In the genomic region with DNA sequence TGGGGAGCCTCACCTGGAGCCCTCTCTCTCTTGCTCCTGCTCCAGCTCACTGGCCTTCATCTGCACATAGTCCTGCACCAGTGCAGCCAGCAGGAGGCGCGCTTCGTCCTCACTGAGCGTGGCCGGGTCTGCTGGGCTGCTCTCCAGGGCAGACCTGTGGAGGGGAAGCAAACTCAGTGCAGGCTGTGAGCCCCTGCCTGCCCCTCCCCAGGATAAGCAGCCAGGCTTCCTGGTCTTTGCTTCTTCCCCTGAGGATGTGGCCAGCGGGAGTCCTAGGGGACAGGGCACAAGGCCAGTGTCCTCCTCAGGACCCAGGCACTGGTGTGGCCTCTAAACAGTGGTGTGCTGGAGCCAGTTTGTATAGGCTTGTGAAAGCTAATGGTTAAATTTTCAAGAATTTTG, we compare ENCODE assay signal across 8 cellular contexts. TPM values are rescaled to one million over a fixed set of nuclear protein-coding genes. Genes with fewer than 3 reads are reported as not detected.
DNase-seq lines count a peak whose midpoint lies in the region; ATAC-seq and TF ChIP-seq lines count a peak whose summit lies in the region.

No MANE protein-coding gene starts in this region.

- peaks cover 87% of the 10 kb centered on the region for H3K27me3 Mint-ChIP-seq in mesothelial cell of epicardium (ENCODE audit: low read depth)

- peak; percentile 59 for TF ChIP-seq CTCF in mesothelial cell of epicardium (IDR thresholded peaks at IDR 0.05; ENCODE audit: unreplicated experiment)

- no peak overlapping the region for H3K27ac Mint-ChIP-seq in mesothelial cell of epicardium

- no peaks in the 10 kb centered on the region for H3K9me3 Mint-ChIP-seq in mesothelial cell of epicardium

- H3K4me1 Mint-ChIP-seq in mesothelial cell of epicardium, result peaks cover 20% of the 10 kb centered on the region

- no peak overlapping the region for H3K4me3 Mint-ChIP-seq in mesothelial cell of epicardium

- H3K36me3 Mint-ChIP-seq in mesothelial cell of epicardium, result no peaks in the 10 kb centered on the region

- ATAC-seq in HG02970 (IDR thresholded peaks at IDR 0.05; ENCODE audit: low FRiP score, unreplicated experiment), result peak; percentile 62

- DNase-seq in DMS153 treated with DMSO at 0.1 percent for 48 hours (lab: John Stamatoyannopoulos, UW; ENCODE audit: unreplicated experiment) (peak; percentile 34), DMS153 (lab: John Stamatoyannopoulos, UW) (no peak), RPMI8226 (peak; percentile 47), mesothelial cell of epicardium (ENCODE audit: low spot score in 2 of 2, unreplicated experiment in 2 of 2) (peak; percentile 40 to 77), GF-D8 (lab: John Stamatoyannopoulos, UW) (no peak), SW 1271 (lab: John Stamatoyannopoulos, UW) (no peak)
- peak; percentile 46 for DNase-seq in activated naive CD8-positive, alpha-beta T cell treated with anti-CD3 and anti-CD28 coated beads, Interleukin-2, amount 50 U/mL, for 16 hours (ENCODE audit: low read depth, low spot score)

RNA-seq across cellular contexts. Expression of gene CALCA, which starts 2.2 kb away (rescaled TPM):
- not detected in 3 replicates for total RNA-seq in mesothelial cell of epicardium

Comparison
In these comparisons a context has a peak if more than half of its experiments do, and no peak if none do; other contexts are left out.
1. DNase-seq: peak in DMS153 treated with DMSO at 0.1 percent for 48 hours (single experiment), RPMI8226 (single experiment), activated naive CD8-positive, alpha-beta T cell treated with anti-CD3 and anti-CD28 coated beads, Interleukin-2, amount 50 U/mL, for 16 hours (single experiment) and mesothelial cell of epicardium (2 of 2); none in DMS153 (single experiment), GF-D8 (single experiment) and SW 1271 (0 of 2).